ENCODE assay signal across 25 cellular contexts in genomic region chr12:102808412-102808811, GRCh38.
"Had no signal": no experiment of that assay in that cellular context is flagged by ENCODE, and none has a peak within 500 bp of the region (broad histone marks: within the 10 kb centered on the region; RNA-seq: fewer than 3 reads in every experiment).

No MANE protein-coding gene starts in this region.

- H3K4me1 ChIP-seq: ascending aorta had no signal

- ATAC-seq: activated naive CD4-positive, alpha-beta T cell treated with anti-CD3 and anti-CD28 coated beads, Interleukin-2, amount 50 U/mL, for 72 hours; activated T-cell treated with anti-CD3 and anti-CD28 coated beads, Interleukin-2, amount 50 U/mL, for 72 hours; esophagus mucosa; WTC11 had no signal

- H3K27ac ChIP-seq: ascending aorta, brain microvascular endothelial cell, coronary artery, dorsolateral prefrontal cortex, VCaP had no signal

- H3K27me3 ChIP-seq: ascending aorta, brain microvascular endothelial cell had no signal

- DNase-seq: activated CD4-positive, alpha-beta memory T cell treated with anti-CD3 and anti-CD28 coated beads, Interleukin-2, amount 10 ng/mL, durations not matched to agents 7 days and 5 days; activated CD4-positive, alpha-beta T cell treated with anti-CD3 and anti-CD28 coated beads for 1 hour; activated CD4-positive, alpha-beta T cell treated with anti-CD3 and anti-CD28 coated beads for 4 hours; activated CD4-positive, alpha-beta T cell treated with anti-CD3 and anti-CD28 coated beads, Interleukin-2, amount 10 ng/mL, durations not matched to agents 7 days and 5 days; activated CD4-positive, alpha-beta T cell treated with anti-CD3 and anti-CD28 coated beads, Interleukin-2, amount 50 U/mL, for 4 hours; activated CD8-positive, alpha-beta memory T cell treated with anti-CD3 and anti-CD28 coated beads, Interleukin-2, amount 50 U/mL, for 48 hours; activated gamma-delta T cell; activated naive CD4-positive, alpha-beta T cell; activated naive CD4-positive, alpha-beta T cell treated with anti-CD3 and anti-CD28 coated beads, Interleukin-2, amount 10 ng/mL, durations not matched to agents 7 days and 5 days; activated naive CD8-positive, alpha-beta T cell treated with anti-CD3 and anti-CD28 coated beads, Interleukin-2, amount 10 ng/mL, durations not matched to agents 7 days and 5 days; activated T-cell treated with anti-CD3 and anti-CD28 coated beads for 4 hours; activated T-cell treated with anti-CD3 and anti-CD28 coated beads, Interleukin-2, amount 50 U/mL, for 24 hours; activated T-cell treated with anti-CD3 and anti-CD28 coated beads, Interleukin-2, amount 50 U/mL, for 72 hours; brain microvascular endothelial cell; dorsolateral prefrontal cortex; effector memory CD4-positive, alpha-beta T cell; endodermal cell; foreskin fibroblast; T-helper 2 cell had no signal

- H3K36me3 ChIP-seq: ascending aorta, brain microvascular endothelial cell had no signal

- H3K9me3 ChIP-seq: ascending aorta had no signal

- H3K4me3 ChIP-seq: ascending aorta, coronary artery, dorsolateral prefrontal cortex had no signal
